ENCODE assay signal across 22 cellular contexts in genomic region chr20:32912688-32913087, GRCh38. TPM values are rescaled to one million over a fixed set of nuclear protein-coding genes. Genes with fewer than 3 reads are reported as not detected.
"Had no signal": no experiment of that assay in that cellular context is flagged by ENCODE, and none has a peak within 500 bp of the region (broad histone marks: within the 10 kb centered on the region; RNA-seq: fewer than 3 reads in every experiment).

No MANE protein-coding gene starts in this region.

- H3K27ac Mint-ChIP-seq: activated CD4-positive, alpha-beta memory T cell treated with anti-CD3 and anti-CD28 coated beads for 36 hours; activated CD4-positive, alpha-beta T cell treated with anti-CD3 and anti-CD28 coated beads, Interleukin-2, amount 10 ng/mL, durations not matched to agents 7 days and 5 days; activated naive CD4-positive, alpha-beta T cell treated with anti-CD3 and anti-CD28 coated beads for 36 hours; activated naive CD8-positive, alpha-beta T cell; T-helper 17 cell had no signal

- DNase-seq: activated CD4-positive, alpha-beta memory T cell treated with anti-CD3 and anti-CD28 coated beads for 36 hours; activated CD4-positive, alpha-beta T cell treated with anti-CD3 and anti-CD28 coated beads, Interleukin-2, amount 10 ng/mL, durations not matched to agents 7 days and 5 days; activated CD4-positive, CD25-positive, alpha-beta regulatory T cell; activated CD8-positive, alpha-beta memory T cell treated with anti-CD3 and anti-CD28 coated beads for 24 hours; activated gamma-delta T cell; activated naive CD4-positive, alpha-beta T cell treated with anti-CD3 and anti-CD28 coated beads for 36 hours; activated T-cell treated with anti-CD3 and anti-CD28 coated beads, Interleukin-2, amount 50 U/mL, for 4 hours; anterior cingulate cortex; caudate nucleus; KBM-7; NCI-H1105 treated with DMSO at 0.1 percent for 48 hours; NCI-H1436 treated with DMSO at 0.1 percent for 48 hours; NCI-H187; NCI-H2081; NCI-H524; PC-3; SIG-M5; T-helper 17 cell; T-helper 9 cell had no signal

- H3K27me3 Mint-ChIP-seq: activated CD4-positive, alpha-beta memory T cell treated with anti-CD3 and anti-CD28 coated beads for 36 hours; activated CD4-positive, alpha-beta T cell treated with anti-CD3 and anti-CD28 coated beads, Interleukin-2, amount 10 ng/mL, durations not matched to agents 7 days and 5 days; activated naive CD8-positive, alpha-beta T cell; T-helper 17 cell had no signal

- FAIRE-seq: RCC 7860, TTC549 had no signal

- H3K4me1 Mint-ChIP-seq: activated CD4-positive, alpha-beta T cell treated with anti-CD3 and anti-CD28 coated beads, Interleukin-2, amount 10 ng/mL, durations not matched to agents 7 days and 5 days had no signal

- H3K4me3 Mint-ChIP-seq: activated CD4-positive, alpha-beta memory T cell treated with anti-CD3 and anti-CD28 coated beads for 36 hours; activated CD4-positive, alpha-beta T cell treated with anti-CD3 and anti-CD28 coated beads, Interleukin-2, amount 10 ng/mL, durations not matched to agents 7 days and 5 days; activated naive CD4-positive, alpha-beta T cell treated with anti-CD3 and anti-CD28 coated beads for 36 hours; activated naive CD8-positive, alpha-beta T cell; activated T-cell treated with anti-CD3 and anti-CD28 coated beads, Interleukin-2, amount 50 U/mL, for 4 hours; T-helper 17 cell had no signal

RNA-seq across cellular contexts. Expression of gene EFCAB8, which starts 54.0 kb away (rescaled TPM):
- total RNA-seq: PC-3 had no signal
